ENCODE assay signal across 8 cellular contexts in the genomic region with DNA sequence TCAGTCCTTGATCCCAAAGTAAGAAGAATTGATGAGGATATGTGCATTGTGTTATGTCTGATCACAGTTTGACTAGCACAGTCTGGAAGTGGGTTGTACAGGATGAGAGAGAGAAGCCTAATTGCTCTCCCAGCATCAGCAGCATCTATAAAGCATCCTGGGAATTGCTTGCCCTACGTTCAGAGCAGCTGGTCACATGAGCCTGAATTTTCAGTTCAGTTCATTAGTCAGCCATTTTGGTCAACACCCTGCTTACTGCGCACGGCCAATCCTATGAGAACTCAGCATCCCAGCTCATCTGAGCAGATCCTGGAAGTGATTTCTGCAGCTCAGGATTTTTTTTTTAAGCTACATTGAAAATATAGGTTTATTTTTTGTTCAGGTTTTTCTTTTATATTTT. TPM values are rescaled to one million over a fixed set of nuclear protein-coding genes. Genes with fewer than 3 reads are reported as not detected.
DNase-seq lines count a peak whose midpoint lies in the region; TF ChIP-seq lines count a peak whose summit lies in the region.

A gene with protein sequence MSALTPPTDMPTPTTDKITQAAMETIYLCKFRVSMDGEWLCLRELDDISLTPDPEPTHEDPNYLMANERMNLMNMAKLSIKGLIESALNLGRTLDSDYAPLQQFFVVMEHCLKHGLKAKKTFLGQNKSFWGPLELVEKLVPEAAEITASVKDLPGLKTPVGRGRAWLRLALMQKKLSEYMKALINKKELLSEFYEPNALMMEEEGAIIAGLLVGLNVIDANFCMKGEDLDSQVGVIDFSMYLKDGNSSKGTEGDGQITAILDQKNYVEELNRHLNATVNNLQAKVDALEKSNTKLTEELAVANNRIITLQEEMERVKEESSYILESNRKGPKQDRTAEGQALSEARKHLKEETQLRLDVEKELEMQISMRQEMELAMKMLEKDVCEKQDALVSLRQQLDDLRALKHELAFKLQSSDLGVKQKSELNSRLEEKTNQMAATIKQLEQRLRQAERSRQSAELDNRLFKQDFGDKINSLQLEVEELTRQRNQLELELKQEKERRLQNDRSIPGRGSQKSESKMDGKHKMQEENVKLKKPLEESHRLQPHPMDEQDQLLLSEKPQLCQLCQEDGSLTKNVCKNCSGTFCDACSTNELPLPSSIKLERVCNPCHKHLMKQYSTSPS (plus strand): TSS at position 218 of the 400 bp plus-strand sequence. CDS start 610 bp downstream, outside the sequence.

- CTCF ChIA-PET in AG04449 (lab: Yijun Ruan, JAX): interaction anchor here (1.4 to 1.5 kb wide), 2 partner anchors 18 to 33 kb away, joined by 4 to 6 read pairs; partner anchors contain the start of gene UTP3

- POLR2A ChIA-PET in AG04449 (lab: Yijun Ruan, JAX): interaction anchor here (0.8 kb wide), 1 partner anchor 13 kb away, joined by 3 read pairs; no protein-coding TSS in a partner anchor

- peak within 1 kb of the TSS; percentile 7 for H3K27ac ChIP-seq in effector memory CD4-positive, alpha-beta T cell (ENCODE audit: insufficient read depth, low read length, poor library complexity, severe bottlenecking)
- peak within 1 kb of the TSS; percentile 64 for H3K27ac ChIP-seq in thymus (ENCODE audit: low read depth)

- H3K36me3 ChIP-seq in effector memory CD4-positive, alpha-beta T cell (ENCODE audit: control insufficient read depth, insufficient read depth, low read length): no peaks in the 10 kb centered on the region
- H3K36me3 ChIP-seq in thymus (ENCODE audit: control insufficient read depth, insufficient read depth): no peaks in the 10 kb centered on the region

- H3K4me3 ChIP-seq in AG04449 (ENCODE audit: low read depth, low read length) (peak within 1 kb of the TSS; percentile 70), HFF-Myc (replicated peaks; ENCODE audit: low read depth, low read length) (peak within 1 kb of the TSS; percentile 48), thymus (ENCODE audit: low read length) (no peak within 1 kb of the TSS)
- H3K4me3 ChIP-seq in effector memory CD4-positive, alpha-beta T cell (ENCODE audit: insufficient read depth, low read depth, low read length, poor library complexity, severe bottlenecking): no peak within 1 kb of the TSS

- TF ChIP-seq CTCF in AG04449 (IDR thresholded peaks at IDR 0.05; ENCODE audit: insufficient read depth, low read length, missing control alignments): no peak
- no peak for TF ChIP-seq CTCF in HFF-Myc (IDR thresholded peaks at IDR 0.05; ENCODE audit: low read depth, low read length, missing control alignments)

- peaks cover 5% of the 10 kb centered on the region for H3K4me1 ChIP-seq in effector memory CD4-positive, alpha-beta T cell (ENCODE audit: control insufficient read depth, insufficient read depth, low read length, poor library complexity, severe bottlenecking)
- H3K4me1 ChIP-seq in thymus (ENCODE audit: control insufficient read depth, insufficient read depth, low read length): peaks cover 10% of the 10 kb centered on the region

- DNase-seq in AG04449 (ENCODE audit: low read depth, low spot score): peak; percentile 84
- DNase-seq in HFF-Myc (ENCODE audit: extremely low read depth, low read depth): peak; percentile 78
- DNase-seq in RKO (ENCODE audit: low spot score): peak; percentile 20
- no peak for DNase-seq in effector memory CD4-positive, alpha-beta T cell
- DNase-seq in mesenteric fat pad (ENCODE audit: low spot score): no peak
- no peak for DNase-seq in NCI-H2029 (lab: John Stamatoyannopoulos, UW)
- no peak for DNase-seq in HuH-7 (ENCODE audit: low spot score)

- H3K27me3 ChIP-seq in effector memory CD4-positive, alpha-beta T cell (replicated peaks; ENCODE audit: control insufficient read depth, insufficient read depth, low read length, poor library complexity, severe bottlenecking): no peaks in the 10 kb centered on the region
- H3K27me3 ChIP-seq in thymus (ENCODE audit: control insufficient read depth, insufficient read depth): no peaks in the 10 kb centered on the region

- WGBS in thymus: 68% methylated on average over 3 of the region's 3 CpGs

- no peaks in the 10 kb centered on the region for H3K9me3 ChIP-seq in effector memory CD4-positive, alpha-beta T cell (ENCODE audit: control insufficient read depth, low read length)
- no peaks in the 10 kb centered on the region for H3K9me3 ChIP-seq in thymus (ENCODE audit: control insufficient read depth)

RNA-seq across cellular contexts. Expression of the gene that starts here (rescaled TPM):
- total RNA-seq in mesenteric fat pad: 54.8 TPM
- polyA plus RNA-seq in thymus: 37.3 TPM

Comparison
In these comparisons a context has a peak if more than half of its experiments do, and no peak if none do; other contexts are left out.
1. DNase-seq: peak in AG04449 (single experiment), HFF-Myc (single experiment) and RKO (single experiment); none in effector memory CD4-positive, alpha-beta T cell (0 of 3), mesenteric fat pad (single experiment), NCI-H2029 (single experiment) and HuH-7 (single experiment).
2. H3K4me3 ChIP-seq: peak in AG04449 (single experiment) and HFF-Myc (single experiment); none in effector memory CD4-positive, alpha-beta T cell (single experiment) and thymus (single experiment).